9 cellular contexts compared by ENCODE assay signal in genomic region chr3:45592405-45592804, GRCh38. TPM values are rescaled to one million over a fixed set of nuclear protein-coding genes. Genes with fewer than 3 reads are reported as not detected.
A peak's percentile ranks its signal among the peaks of the same experiment; 100 is the strongest.
DNase-seq lines count a peak whose midpoint lies in the region; ATAC-seq and TF ChIP-seq lines count a peak whose summit lies in the region.
"Had no signal": no experiment of that assay in that cellular context is flagged by ENCODE, and none has a peak within 500 bp of the region (broad histone marks: within the 10 kb centered on the region; RNA-seq: fewer than 3 reads in every experiment).

No MANE protein-coding gene starts in this region.

- BruUV-seq in PC-9 (replicated peaks; lab: Mats Ljungman, UMichigan), result no TSS peak

- no peaks in the 10 kb centered on the region for H3K27me3 ChIP-seq in PC-9 (ENCODE audit: insufficient read depth, low read depth)
- H3K27me3 ChIP-seq in tibial nerve, result no peaks in the 10 kb centered on the region
- H3K27me3 ChIP-seq: body of pancreas had no signal

- peak overlapping the region; percentile 88; the same call in 1 of the 2 replicates for H3K4me2 ChIP-seq in PC-9

- H3K4me1 Mint-ChIP-seq in activated naive CD8-positive, alpha-beta T cell (ENCODE audit: low read depth), result peaks cover 40% of the 10 kb centered on the region
- H3K4me1 Mint-ChIP-seq in activated naive CD8-positive, alpha-beta T cell treated with anti-CD3 and anti-CD28 coated beads for 36 hours, result peaks cover 37% of the 10 kb centered on the region
- H3K4me1 Mint-ChIP-seq in memory B cell, result peaks cover 35% of the 10 kb centered on the region

- H3K4me1 ChIP-seq in PC-9 (replicated peaks; ENCODE audit: insufficient read depth) (peaks cover 24% of the 10 kb centered on the region), tibial nerve (peaks cover 0 to 43% (median 29%) of the 10 kb centered on the region in 4 donors)

- no peaks in the 10 kb centered on the region; the same call in 1 of the 2 replicates for H3F3A ChIP-seq in PC-9 (ENCODE audit: insufficient read depth, low read depth)

- no peak overlapping the region for H2AFZ ChIP-seq in PC-9

- H3K4me3 ChIP-seq in PC-9, result no peak overlapping the region
- no peak overlapping the region for H3K4me3 ChIP-seq in tibial nerve
- H3K4me3 ChIP-seq: body of pancreas had no signal

- H3K9me3 ChIP-seq in PC-9 (ENCODE audit: insufficient read depth, low read depth) (no peaks in the 10 kb centered on the region), tibial nerve (no peaks in the 10 kb centered on the region)
- H3K9me3 ChIP-seq: body of pancreas had no signal

- no peak overlapping the region for H3K27ac Mint-ChIP-seq in activated naive CD8-positive, alpha-beta T cell
- H3K27ac Mint-ChIP-seq in activated naive CD8-positive, alpha-beta T cell treated with anti-CD3 and anti-CD28 coated beads for 36 hours, result no peak overlapping the region
- H3K27ac Mint-ChIP-seq in memory B cell, result peak overlapping the region; percentile 36

- DNase-seq in activated naive CD8-positive, alpha-beta T cell treated with anti-CD3 and anti-CD28 coated beads for 36 hours, result no peak
- no peak for DNase-seq in PC-9
- DNase-seq in memory B cell (ENCODE audit: low spot score in 2 of 2), result no peak
- DNase-seq in tibial nerve (ENCODE audit: low spot score in 2 of 2), result no peak
- no peak for DNase-seq in AG08395 (ENCODE audit: low spot score)
- no peak for DNase-seq in NCI-H446 (lab: John Stamatoyannopoulos, UW)

- POLR2A ChIA-PET in PC-9 (lab: Charles Lee; ENCODE audit: unreplicated experiment), result no interaction called here

- intact Hi-C loops in PC-9 (cut with micrococcal nuclease; ENCODE audit: unreplicated experiment), result loop anchor here (5.0 kb wide), 2 partner anchors 80 to 555 kb away; no protein-coding TSS in a partner anchor

- H3K4me3 Mint-ChIP-seq in activated naive CD8-positive, alpha-beta T cell, result peak overlapping the region; percentile 82
- no peak overlapping the region for H3K4me3 Mint-ChIP-seq in activated naive CD8-positive, alpha-beta T cell treated with anti-CD3 and anti-CD28 coated beads for 36 hours
- H3K4me3 Mint-ChIP-seq in memory B cell, result peak overlapping the region; percentile 14

- peaks cover 10% of the 10 kb centered on the region; the same call in 1 of the 2 replicates for H4K20me1 ChIP-seq in PC-9 (ENCODE audit: insufficient read depth)

- H3K36me3 Mint-ChIP-seq in activated naive CD8-positive, alpha-beta T cell, result no peaks in the 10 kb centered on the region
- H3K36me3 Mint-ChIP-seq in activated naive CD8-positive, alpha-beta T cell treated with anti-CD3 and anti-CD28 coated beads for 36 hours, result peaks cover 14% of the 10 kb centered on the region
- peaks cover 1% of the 10 kb centered on the region for H3K36me3 Mint-ChIP-seq in memory B cell

- H3K36me3 ChIP-seq in PC-9 (ENCODE audit: low read depth), result no peaks in the 10 kb centered on the region
- H3K36me3 ChIP-seq in tibial nerve, result no peaks in the 10 kb centered on the region

- H3K27ac ChIP-seq in PC-9 (no peak overlapping the region), tibial nerve (peak overlapping the region in 3 of 4 donors; percentile 84 to 91 (median 89))

- no peaks in the 10 kb centered on the region for H3K27me3 Mint-ChIP-seq in activated naive CD8-positive, alpha-beta T cell
- H3K27me3 Mint-ChIP-seq in activated naive CD8-positive, alpha-beta T cell treated with anti-CD3 and anti-CD28 coated beads for 36 hours, result no peaks in the 10 kb centered on the region
- H3K27me3 Mint-ChIP-seq in memory B cell, result no peaks in the 10 kb centered on the region

- CTCF ChIA-PET in PC-9 (lab: Charles Lee), result no interaction called here

- no peak for TF ChIP-seq EP300 in tibial nerve (IDR thresholded peaks at IDR 0.05)

- TF ChIP-seq CTCF in PC-9 (conservative IDR thresholded peaks at IDR 0.05) (no peak), tibial nerve (IDR thresholded peaks at IDR 0.05) (no peak)

- H3K9me2 ChIP-seq in PC-9 (ENCODE audit: insufficient read depth), result no peaks in the 10 kb centered on the region

- ATAC-seq in memory B cell (ENCODE audit: low read depth) (no peak), GM18519 (IDR thresholded peaks at IDR 0.05; ENCODE audit: low FRiP score, unreplicated experiment) (no peak)

- no peak for TF ChIP-seq POLR2A in tibial nerve (IDR thresholded peaks at IDR 0.05)

- 94 to 95% methylated on average over 5 of the region's 5 CpGs for WGBS in tibial nerve, 2 donors

- no peaks in the 10 kb centered on the region for H3K9me3 Mint-ChIP-seq in activated naive CD8-positive, alpha-beta T cell (ENCODE audit: low read depth)
- H3K9me3 Mint-ChIP-seq in activated naive CD8-positive, alpha-beta T cell treated with anti-CD3 and anti-CD28 coated beads for 36 hours, result no peaks in the 10 kb centered on the region
- no peaks in the 10 kb centered on the region for H3K9me3 Mint-ChIP-seq in memory B cell

- peaks cover 33% of the 10 kb centered on the region for H3K79me2 ChIP-seq in PC-9 (ENCODE audit: low read depth)

RNA-seq across cellular contexts. Expression of gene LIMD1, which starts 2.1 kb away (rescaled TPM):
- 10 to 100 TPM; 23.8 to 26.5 TPM for total RNA-seq in activated naive CD8-positive, alpha-beta T cell treated with anti-CD3 and anti-CD28 coated beads for 36 hours
- total RNA-seq in PC-9 (2021) (32.4 and 32.9 TPM in 2 replicates), tibial nerve (10 to 100 TPM; 28.8 to 46.9 (median 36.4) TPM)
